In genomic region chr19:48715276-48715675, GRCh38 we compare ENCODE assay signal across 7 cellular contexts. TPM values are rescaled to one million over a fixed set of nuclear protein-coding genes. Genes with fewer than 3 reads are reported as not detected.
A peak's percentile ranks its signal among the peaks of the same experiment; 100 is the strongest.
DNase-seq lines count a peak whose midpoint lies in the region; ATAC-seq and TF ChIP-seq lines count a peak whose summit lies in the region.
"Had no signal": no experiment of that assay in that cellular context is flagged by ENCODE, and none has a peak within 500 bp of the region (broad histone marks: within the 10 kb centered on the region; RNA-seq: fewer than 3 reads in every experiment).

No MANE protein-coding gene starts in this region.

- no peaks in the 10 kb centered on the region for H3K36me3 ChIP-seq in mesendoderm (ENCODE audit: control insufficient read depth, insufficient read depth, low read length)

- no peaks in the 10 kb centered on the region for H3K79me2 ChIP-seq in mesendoderm (ENCODE audit: control insufficient read depth, insufficient read depth, low read length)

- H3K4me2 ChIP-seq in mesendoderm (ENCODE audit: low read length): no peak overlapping the region

- TF ChIP-seq CTCF in C4-2B (conservative IDR thresholded peaks at IDR 0.05) (no peak), WI38 (IDR thresholded peaks at IDR 0.05; ENCODE audit: low read depth, low read length) (no peak)

- peak overlapping the region; percentile 39 for H4K8ac ChIP-seq in mesendoderm (ENCODE audit: low read depth, low read length)

- no peaks in the 10 kb centered on the region for H3K79me1 ChIP-seq in mesendoderm (ENCODE audit: low read length)

- H3K4me3 ChIP-seq in WI38 (ENCODE audit: low read depth, low read length) (peak overlapping the region; percentile 64; the same call in 1 of the 2 replicates), mesendoderm (ENCODE audit: low read length) (no peak overlapping the region)

- no peak overlapping the region for H3K23ac ChIP-seq in mesendoderm (ENCODE audit: low read length)

- H3K56ac ChIP-seq in mesendoderm (ENCODE audit: low read length): peak overlapping the region; percentile 37

- no peak overlapping the region for H2AK5ac ChIP-seq in mesendoderm (ENCODE audit: low read length)

- H3K27me3 ChIP-seq in mesendoderm (ENCODE audit: insufficient read depth, low read length, poor library complexity): no peaks in the 10 kb centered on the region

- WGBS in mesendoderm (ENCODE audit: extremely low coverage, insufficient coverage, low lambda C conversion rate): no CpG with 5 or more reads among the region's 13 CpGs

- no peak overlapping the region for H2BK5ac ChIP-seq in mesendoderm (ENCODE audit: low read length)

- no peak for ATAC-seq in HG03135 (IDR thresholded peaks at IDR 0.05; ENCODE audit: unreplicated experiment)

- no peak overlapping the region for H2BK15ac ChIP-seq in mesendoderm (replicated peaks; ENCODE audit: low read depth)

- no peak overlapping the region for H4K5ac ChIP-seq in mesendoderm (ENCODE audit: low read length)

- H3K4ac ChIP-seq in mesendoderm (ENCODE audit: low read depth, low read length): no peak overlapping the region

- H3K27ac ChIP-seq in C4-2B (peak overlapping the region; percentile 76; the same call in 1 of the 2 replicates), mesendoderm (ENCODE audit: low read depth, low read length) (no peak overlapping the region)

- no peak overlapping the region for H3K9ac ChIP-seq in mesendoderm (ENCODE audit: low read length)

- no peak overlapping the region for H2BK120ac ChIP-seq in mesendoderm (ENCODE audit: low read depth, low read length)

- H3K4me1 ChIP-seq in mesendoderm (ENCODE audit: control insufficient read depth, low read depth, low read length): peaks cover 4% of the 10 kb centered on the region

- no peak for DNase-seq in mesendoderm
- DNase-seq in activated CD4-positive, CD25-positive, alpha-beta regulatory T cell (lab: John Stamatoyannopoulos, UW): no peak
- DNase-seq in NCI-H524 (lab: John Stamatoyannopoulos, UW): no peak
- DNase-seq: NCI-H187 treated with DMSO at 0.1 percent for 48 hours had no signal

- H3K18ac ChIP-seq in mesendoderm (ENCODE audit: low read length): no peak overlapping the region

RNA-seq across cellular contexts. Expression of gene MAMSTR, which starts 4.2 kb away (rescaled TPM):
- polyA plus RNA-seq in mesendoderm (2013, experiment 1 of 2): 0.69 TPM
- polyA plus RNA-seq in mesendoderm (2013, experiment 2 of 2): 0.71 TPM

RNA-seq across cellular contexts. Expression of gene FUT2, which starts 19.5 kb away (rescaled TPM):
- 0.28 TPM for polyA plus RNA-seq in mesendoderm (2013, experiment 1 of 2)
- 0.49 TPM for polyA plus RNA-seq in mesendoderm (2013, experiment 2 of 2)

RNA-seq across cellular contexts. Expression of gene RASIP1, which starts 25.1 kb away (rescaled TPM):
- polyA plus RNA-seq in mesendoderm (2013, experiment 1 of 2): 3.3 TPM
- 3.7 TPM for polyA plus RNA-seq in mesendoderm (2013, experiment 2 of 2)

RNA-seq across cellular contexts. Expression of gene IZUMO1, which starts 31.4 kb away (rescaled TPM):
- 0.45 TPM for polyA plus RNA-seq in mesendoderm (2013, experiment 1 of 2)
- polyA plus RNA-seq in mesendoderm (2013, experiment 2 of 2): 0.24 TPM

RNA-seq across cellular contexts. Expression of gene FUT1, which starts 37.2 kb away (rescaled TPM):
- polyA plus RNA-seq in mesendoderm (2013, experiment 1 of 2): 3.4 TPM
- polyA plus RNA-seq in mesendoderm (2013, experiment 2 of 2): 3.4 TPM
